In the genomic region with DNA sequence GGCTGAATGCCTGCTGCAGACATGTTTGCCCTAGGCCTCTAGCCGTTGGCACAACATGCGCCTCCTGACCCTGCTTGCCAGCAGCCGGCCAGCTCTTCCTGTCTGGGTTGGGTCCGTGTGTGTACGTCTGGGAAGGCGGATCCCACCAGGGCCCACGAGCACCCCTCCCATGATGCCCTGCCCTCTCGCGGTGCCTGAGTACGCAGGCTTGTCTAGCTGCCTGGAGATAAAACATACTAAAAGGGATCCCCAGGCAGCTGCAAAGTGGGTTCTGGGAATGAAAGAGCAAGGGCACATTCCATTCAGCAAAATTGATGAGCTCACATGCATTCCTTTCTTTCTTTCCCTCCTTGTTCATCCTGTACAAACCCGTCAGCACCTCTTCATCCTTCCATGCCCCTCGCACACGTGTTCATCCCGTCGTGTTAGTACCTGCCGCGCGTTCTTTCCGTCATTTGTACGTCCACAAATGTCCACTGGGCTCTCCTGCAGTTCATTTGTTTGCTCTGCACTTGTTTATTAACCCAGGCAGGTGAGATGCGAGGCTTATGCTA, we compare ENCODE assay signal across 16 cellular contexts.
DNase-seq lines count a peak whose midpoint lies in the region; ATAC-seq and TF ChIP-seq lines count a peak whose summit lies in the region.
"Had no signal": no experiment of that assay in that cellular context is flagged by ENCODE, and none has a peak within 500 bp of the region (broad histone marks: within the 10 kb centered on the region; RNA-seq: fewer than 3 reads in every experiment).

No MANE protein-coding gene starts in this region.

- ATAC-seq in HG02870 (IDR thresholded peaks at IDR 0.05; ENCODE audit: unreplicated experiment), result no peak

- peak; percentile 16 for DNase-seq in EH (ENCODE audit: low read depth)
- DNase-seq in NCI-H510A treated with DMSO at 0.1 percent for 48 hours (lab: John Stamatoyannopoulos, UW), result peak; percentile 58
- peak; percentile 11 for DNase-seq in fibroblast of gingiva (ENCODE audit: low read depth)
- peak; percentile 8 for DNase-seq in non-pigmented ciliary epithelial cell (ENCODE audit: low read depth)
- DNase-seq in foreskin fibroblast, result no peak
- no peak for DNase-seq in amygdala (lab: John Stamatoyannopoulos, UW)
- no peak for DNase-seq in DMS 273 (lab: John Stamatoyannopoulos, UW; ENCODE audit: unreplicated experiment)
- DNase-seq: activated B cell treated with CpG ODN at 0.5 μM for 24 hours; C1 segment of cervical spinal cord; colonic mucosa; esophagus squamous epithelium; GF-D8; NCI-H1694; NK-92 treated with Interleukin-12 subunit alpha and Interleukin-12 subunit beta, amount 100 ng/mL, for 24 hours; stimulated activated naive CD4-positive, alpha-beta T cell treated with Interleukin-2 at 50 U/mL for 16 hours had no signal

- TF ChIP-seq CTCF in foreskin fibroblast (IDR thresholded peaks at IDR 0.05; ENCODE audit: low read depth, low read length), result no peak

- no peak overlapping the region for H3K4me3 ChIP-seq in foreskin fibroblast (ENCODE audit: low read depth in 1 of 2, low read length in 2 of 2)
- H3K4me3 ChIP-seq: colonic mucosa, esophagus squamous epithelium had no signal

Comparison
In these comparisons a context has a peak if more than half of its experiments do, and no peak if none do; other contexts are left out.
1. DNase-seq: peak in EH (single experiment), NCI-H510A treated with DMSO at 0.1 percent for 48 hours (single experiment), fibroblast of gingiva (single experiment) and non-pigmented ciliary epithelial cell (single experiment); none in foreskin fibroblast (0 of 2), amygdala (0 of 56) and DMS 273 (single experiment).